In the genomic region with DNA sequence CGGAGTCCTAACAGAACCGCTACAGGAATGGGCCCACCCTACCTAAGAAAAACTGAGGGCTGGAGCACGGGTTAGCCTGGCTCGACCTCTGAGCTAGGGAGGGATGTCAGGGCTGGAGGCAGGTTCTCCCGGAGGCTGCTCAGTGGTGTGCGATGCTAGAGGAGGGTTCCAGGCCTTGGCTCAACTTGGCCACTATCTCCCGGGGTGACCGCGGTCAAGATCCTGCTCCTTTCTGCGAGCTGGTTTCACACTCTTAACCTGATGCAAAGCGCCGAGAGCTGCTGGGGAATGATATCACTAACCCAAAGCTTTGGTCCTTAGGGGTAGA, we compare ENCODE assay signal across 8 cellular contexts. TPM values are rescaled to one million over a fixed set of nuclear protein-coding genes. Genes with fewer than 3 reads are reported as not detected.
A peak's percentile ranks its signal among the peaks of the same experiment; 100 is the strongest.
DNase-seq lines count a peak whose midpoint lies in the region; ATAC-seq, FAIRE-seq and TF ChIP-seq lines count a peak whose summit lies in the region.

No MANE protein-coding gene starts in this region.

- no peak for TF ChIP-seq CTCF in Peyer's patch (IDR thresholded peaks at IDR 0.05)
- TF ChIP-seq CTCF in fibroblast of mammary gland (conservative IDR thresholded peaks at IDR 0.05; ENCODE audit: control insufficient read depth, insufficient read depth, low read depth, low read length): no peak

- H3K36me3 ChIP-seq in Peyer's patch: peaks cover 0 to 23% (median 0%) of the 10 kb centered on the region in 3 donors
- H3K36me3 ChIP-seq in trophoblast cell (ENCODE audit: control insufficient read depth in 1 of 2, insufficient read depth in 2 of 2, low read length in 2 of 2): peaks cover 13 to 17% of the 10 kb centered on the region in 2 experiments

- peaks cover 8% of the 10 kb centered on the region for H3K79me1 ChIP-seq in trophoblast cell (ENCODE audit: low read length)

- peak overlapping the region; percentile 44 for H2BK120ac ChIP-seq in trophoblast cell (ENCODE audit: insufficient read depth, low read length, poor library complexity)

- peak overlapping the region; percentile 98 for H3K27ac Mint-ChIP-seq in activated T-cell treated with anti-CD3 and anti-CD28 coated beads, Interleukin-2, amount 50 U/mL, for 72 hours

- peak overlapping the region; percentile 34 for H3K18ac ChIP-seq in trophoblast cell (ENCODE audit: low read length)

- H3K4me3 ChIP-seq in Peyer's patch (peak overlapping the region; percentile 70 to 89 (median 74)), fibroblast of mammary gland (ENCODE audit: control insufficient read depth, low read depth, low read length) (peak overlapping the region; percentile 97), trophoblast cell (ENCODE audit: low read depth, low read length) (peak overlapping the region; percentile 88)

- H2BK5ac ChIP-seq in trophoblast cell (ENCODE audit: low read depth, low read length, poor library complexity): peak overlapping the region; percentile 22

- no peak for DNase-seq in activated T-cell treated with anti-CD3 and anti-CD28 coated beads, Interleukin-2, amount 50 U/mL, for 72 hours
- DNase-seq in activated T-cell treated with anti-CD3 and anti-CD28 coated beads for 4 hours (no peak), Peyer's patch (no peak), fibroblast of mammary gland (ENCODE audit: low read depth) (no peak), trophoblast cell (no peak), glomerular visceral epithelial cell (ENCODE audit: extremely low spot score) (no peak), GM19238 (ENCODE audit: insufficient read length, low spot score) (no peak), GM12892 (ENCODE audit: insufficient read length) (no peak)

- no peak overlapping the region for H3K23ac ChIP-seq in trophoblast cell (ENCODE audit: low read length)

- peaks cover 2 to 12% of the 10 kb centered on the region in 2 donors for H3K36me3 Mint-ChIP-seq in activated T-cell treated with anti-CD3 and anti-CD28 coated beads, Interleukin-2, amount 50 U/mL, for 72 hours (ENCODE audit: insufficient read depth in 2 of 2)

- peak overlapping the region; percentile 93 for H3K4me2 ChIP-seq in trophoblast cell (ENCODE audit: low read length)

- H3K27me3 Mint-ChIP-seq in activated T-cell treated with anti-CD3 and anti-CD28 coated beads, Interleukin-2, amount 50 U/mL, for 72 hours (ENCODE audit: low read depth): no peaks in the 10 kb centered on the region

- peak overlapping the region; percentile 62 for H3K14ac ChIP-seq in trophoblast cell (ENCODE audit: low read length)

- no peak overlapping the region for H2BK12ac ChIP-seq in trophoblast cell (ENCODE audit: low read length)

- peak overlapping the region; percentile 68 for H4K91ac ChIP-seq in trophoblast cell (ENCODE audit: low read depth, low read length)

- no CpG with 5 or more reads among the region's 12 CpGs for whole genome bisulfite sequencing in trophoblast cell (ENCODE audit: extremely low coverage, insufficient coverage, insufficient read length)

- FAIRE-seq in GM12892 (lab: Jason Lieb, UNC): no peak

- H2AK5ac ChIP-seq in trophoblast cell (ENCODE audit: low read length): no peak overlapping the region

- peak; percentile 35 to 36 for ATAC-seq in activated T-cell treated with anti-CD3 and anti-CD28 coated beads, Interleukin-2, amount 50 U/mL, for 72 hours (replicated peaks in 1 of 2)

- H4K8ac ChIP-seq in trophoblast cell (ENCODE audit: low read depth, low read length): peak overlapping the region; percentile 92

- peaks cover 7% of the 10 kb centered on the region for H3K79me2 ChIP-seq in trophoblast cell (ENCODE audit: control insufficient read depth, insufficient read depth, low read length, poor library complexity)

- peaks cover 26% of the 10 kb centered on the region for H3K4me1 Mint-ChIP-seq in activated T-cell treated with anti-CD3 and anti-CD28 coated beads, Interleukin-2, amount 50 U/mL, for 72 hours (ENCODE audit: low read depth)

- H3K4ac ChIP-seq in trophoblast cell (ENCODE audit: low read depth, low read length): peak overlapping the region; percentile 24

- H3K4me1 ChIP-seq in Peyer's patch: peaks cover 0 to 7% (median 2%) of the 10 kb centered on the region in 4 donors
- no peaks in the 10 kb centered on the region for H3K4me1 ChIP-seq in trophoblast cell (ENCODE audit: control insufficient read depth in 1 of 2, insufficient read depth in 2 of 2, low read length in 2 of 2)

- peak overlapping the region; percentile 71 for H3K9ac ChIP-seq in trophoblast cell (ENCODE audit: low read length)

- peak overlapping the region; percentile 84 for H2AFZ ChIP-seq in trophoblast cell (ENCODE audit: insufficient read depth, low read length, poor library complexity)

- H3K27me3 ChIP-seq in Peyer's patch (no peaks in the 10 kb centered on the region), trophoblast cell (ENCODE audit: insufficient read depth, low read length) (no peaks in the 10 kb centered on the region)

- H3K27ac ChIP-seq in Peyer's patch (peak overlapping the region; percentile 90 to 99 (median 98)), trophoblast cell (ENCODE audit: low read depth, low read length) (no peak overlapping the region)

- no peaks in the 10 kb centered on the region for H3K9me3 Mint-ChIP-seq in activated T-cell treated with anti-CD3 and anti-CD28 coated beads, Interleukin-2, amount 50 U/mL, for 72 hours

- peak overlapping the region; percentile 90 for H4K12ac ChIP-seq in trophoblast cell (ENCODE audit: low read depth, low read length)

- H3K9me3 ChIP-seq in Peyer's patch (no peaks in the 10 kb centered on the region), trophoblast cell (ENCODE audit: insufficient read depth, low read depth, low read length) (no peaks in the 10 kb centered on the region)

- TF ChIP-seq POLR2A in Peyer's patch (IDR thresholded peaks at IDR 0.05) (no peak), GM12892 (IDR thresholded peaks at IDR 0.05; ENCODE audit: low read depth, low read length) (no peak)

- peak overlapping the region; percentile 91 to 97 for H3K4me3 Mint-ChIP-seq in activated T-cell treated with anti-CD3 and anti-CD28 coated beads, Interleukin-2, amount 50 U/mL, for 72 hours

RNA-seq across cellular contexts. Expression of a gene that starts 0.3 kb away (rescaled TPM):
- 10 to 100 TPM; 62.6 to 65.3 TPM for total RNA-seq in activated T-cell treated with anti-CD3 and anti-CD28 coated beads, Interleukin-2, amount 50 U/mL, for 72 hours
- total RNA-seq in Peyer's patch: 10 to 100 TPM; 43.7 to 50.9 (median 49.1) TPM
- 76.3 and 81.4 TPM in 2 replicates for polyA plus RNA-seq in trophoblast cell (2013)
- polyA plus RNA-seq in GM12892 (2012; ENCODE audit: missing spikeins): 65.9 TPM

RNA-seq across cellular contexts. Expression of a gene that starts 58.9 kb away (rescaled TPM):
- 10 to 100 TPM; 21.3 to 21.5 TPM for total RNA-seq in activated T-cell treated with anti-CD3 and anti-CD28 coated beads, Interleukin-2, amount 50 U/mL, for 72 hours
- 10 to 100 TPM in 1 of 4 donors, 1 to 10 TPM in 3; 8.2 to 16.5 (median 9.0) TPM for total RNA-seq in Peyer's patch
- 37.2 and 41.2 TPM in 2 replicates for polyA plus RNA-seq in trophoblast cell (2013)
- 2.5 TPM for polyA plus RNA-seq in GM12892 (2012; ENCODE audit: missing spikeins)
